In genomic region chr13:67410645-67411044, GRCh38 we compare ENCODE assay signal across 20 cellular contexts.
"Had no signal": no experiment of that assay in that cellular context is flagged by ENCODE, and none has a peak within 500 bp of the region (broad histone marks: within the 10 kb centered on the region; RNA-seq: fewer than 3 reads in every experiment).

No MANE protein-coding gene starts in this region.

- H3K4me3 ChIP-seq: cardiac muscle cell, esophagus squamous epithelium, prostate gland, tibial nerve, vagina had no signal

- H3K27me3 ChIP-seq: cardiac muscle cell, esophagus squamous epithelium, tibial nerve, vagina had no signal

- H3K36me3 ChIP-seq: cardiac muscle cell, esophagus squamous epithelium, prostate gland, tibial nerve, vagina had no signal

- H3K36me3 Mint-ChIP-seq: activated naive CD8-positive, alpha-beta T cell treated with anti-CD3 and anti-CD28 coated beads for 36 hours; naive thymus-derived CD8-positive, alpha-beta T cell had no signal

- H3K27ac Mint-ChIP-seq: activated B cell treated with CpG ODN at 0.5 μM for 24 hours; activated CD4-positive, alpha-beta memory T cell treated with anti-CD3 and anti-CD28 coated beads, Interleukin-2, amount 10 ng/mL, durations not matched to agents 7 days and 5 days; activated naive CD8-positive, alpha-beta T cell treated with anti-CD3 and anti-CD28 coated beads for 36 hours; activated T-helper 17 cell treated with anti-CD3 and anti-CD28 coated beads, Interleukin-2, amount 50 U/mL, for 72 hours; naive thymus-derived CD8-positive, alpha-beta T cell; stimulated activated naive CD8-positive, alpha-beta T cell treated with anti-CD3 and anti-CD28 coated beads, Interleukin-15, Interleukin-2, amounts not matched to agents 100 ng/mL and 50 ng/mL, for 24 hours had no signal

- H3K9me3 ChIP-seq: esophagus squamous epithelium, prostate gland, tibial nerve, vagina had no signal

- ATAC-seq: activated T-helper 17 cell treated with anti-CD3 and anti-CD28 coated beads, Interleukin-2, amount 50 U/mL, for 72 hours; naive thymus-derived CD8-positive, alpha-beta T cell; right cardiac atrium had no signal

- H3K4me1 Mint-ChIP-seq: activated B cell treated with CpG ODN at 0.5 μM for 24 hours; activated CD4-positive, alpha-beta memory T cell treated with anti-CD3 and anti-CD28 coated beads, Interleukin-2, amount 10 ng/mL, durations not matched to agents 7 days and 5 days; activated naive CD8-positive, alpha-beta T cell treated with anti-CD3 and anti-CD28 coated beads for 36 hours; activated T-helper 17 cell treated with anti-CD3 and anti-CD28 coated beads, Interleukin-2, amount 50 U/mL, for 72 hours; naive thymus-derived CD8-positive, alpha-beta T cell had no signal

- H3K9me3 Mint-ChIP-seq: activated B cell treated with CpG ODN at 0.5 μM for 24 hours; activated CD4-positive, alpha-beta memory T cell treated with anti-CD3 and anti-CD28 coated beads, Interleukin-2, amount 10 ng/mL, durations not matched to agents 7 days and 5 days; activated naive CD8-positive, alpha-beta T cell treated with anti-CD3 and anti-CD28 coated beads for 36 hours; naive thymus-derived CD8-positive, alpha-beta T cell; stimulated activated naive CD8-positive, alpha-beta T cell treated with anti-CD3 and anti-CD28 coated beads, Interleukin-15, Interleukin-2, amounts not matched to agents 100 ng/mL and 50 ng/mL, for 24 hours had no signal

- DNase-seq: activated B cell treated with CpG ODN at 0.5 μM for 24 hours; activated CD4-positive, alpha-beta memory T cell treated with anti-CD3 and anti-CD28 coated beads, Interleukin-2, amount 10 ng/mL, durations not matched to agents 7 days and 5 days; activated CD4-positive, alpha-beta T cell treated with anti-CD3 and anti-CD28 coated beads for 48 hours; activated naive CD4-positive, alpha-beta T cell; activated naive CD8-positive, alpha-beta T cell treated with anti-CD3 and anti-CD28 coated beads for 36 hours; activated T-cell treated with anti-CD3 and anti-CD28 coated beads, Interleukin-2, amount 50 U/mL, for 1 hour; amniotic stem cell; dermis blood vessel endothelial cell; effector memory CD4-positive, alpha-beta T cell; esophagus squamous epithelium; mesenchymal stem cell; naive thymus-derived CD8-positive, alpha-beta T cell; right cardiac atrium; stimulated activated CD4-positive, alpha-beta T cell treated with anti-CD3 and anti-CD28 coated beads, Interleukin-2, amount 100 ng/mL, for 24 hours had no signal

- H3K4me3 Mint-ChIP-seq: activated B cell treated with CpG ODN at 0.5 μM for 24 hours; activated CD4-positive, alpha-beta memory T cell treated with anti-CD3 and anti-CD28 coated beads, Interleukin-2, amount 10 ng/mL, durations not matched to agents 7 days and 5 days; activated naive CD8-positive, alpha-beta T cell treated with anti-CD3 and anti-CD28 coated beads for 36 hours; activated T-helper 17 cell treated with anti-CD3 and anti-CD28 coated beads, Interleukin-2, amount 50 U/mL, for 72 hours; naive thymus-derived CD8-positive, alpha-beta T cell; stimulated activated naive CD8-positive, alpha-beta T cell treated with anti-CD3 and anti-CD28 coated beads, Interleukin-15, Interleukin-2, amounts not matched to agents 100 ng/mL and 50 ng/mL, for 24 hours had no signal

- H3K27ac ChIP-seq: cardiac muscle cell, esophagus squamous epithelium, prostate gland, tibial nerve, vagina had no signal

- H3K27me3 Mint-ChIP-seq: activated B cell treated with CpG ODN at 0.5 μM for 24 hours; activated CD4-positive, alpha-beta memory T cell treated with anti-CD3 and anti-CD28 coated beads, Interleukin-2, amount 10 ng/mL, durations not matched to agents 7 days and 5 days; activated naive CD8-positive, alpha-beta T cell treated with anti-CD3 and anti-CD28 coated beads for 36 hours; activated T-helper 17 cell treated with anti-CD3 and anti-CD28 coated beads, Interleukin-2, amount 50 U/mL, for 72 hours; naive thymus-derived CD8-positive, alpha-beta T cell; stimulated activated naive CD8-positive, alpha-beta T cell treated with anti-CD3 and anti-CD28 coated beads, Interleukin-15, Interleukin-2, amounts not matched to agents 100 ng/mL and 50 ng/mL, for 24 hours had no signal
